24 cellular contexts compared by ENCODE assay signal in genomic region chr5:73344835-73345234, GRCh38.
"Had no signal": no experiment of that assay in that cellular context is flagged by ENCODE, and none has a peak within 500 bp of the region (broad histone marks: within the 10 kb centered on the region; RNA-seq: fewer than 3 reads in every experiment).

No MANE protein-coding gene starts in this region.

- DNase-seq: effector memory CD4-positive, alpha-beta T cell; esophagus squamous epithelium; foreskin melanocyte; heart left ventricle; hippocampal formation; left colon; left ventricle myocardium superior; mesenchymal stem cell; midbrain; naive B cell; nephron progenitor cell; psoas muscle; retina; right lobe of liver; spleen; stimulated activated CD4-positive, alpha-beta T cell treated with anti-CD3 and anti-CD28 coated beads, Interleukin-15, amount 100 ng/mL, for 24 hours; stimulated activated CD4-positive, alpha-beta T cell treated with anti-CD3 and anti-CD28 coated beads, Interleukin-1b, Interleukin-23, amount 100 ng/mL, for 48 hours; stimulated activated CD4-positive, alpha-beta T cell treated with anti-CD3 and anti-CD28 coated beads, Interleukin-4, amount 100 ng/mL, for 24 hours; tibial artery; upper lobe of left lung; uterus had no signal

- H3K4me1 ChIP-seq: esophagus squamous epithelium, heart left ventricle, psoas muscle, right lobe of liver, spleen, tibial artery, upper lobe of left lung, uterus had no signal

- H3K36me3 ChIP-seq: esophagus squamous epithelium, heart left ventricle, right lobe of liver, spleen, tibial artery, upper lobe of left lung, uterus had no signal

- H3K27me3 ChIP-seq: right lobe of liver, uterus had no signal

- H3K4me3 ChIP-seq: esophagus squamous epithelium, heart left ventricle, lung, psoas muscle, right lobe of liver, spleen, tibial artery, upper lobe of left lung, uterus had no signal

- H3K27ac ChIP-seq: esophagus squamous epithelium, heart left ventricle, psoas muscle, right lobe of liver, spleen, tibial artery, upper lobe of left lung, uterus had no signal

- ATAC-seq: heart left ventricle; left colon; left ventricle myocardium superior; psoas muscle; right lobe of liver; stimulated activated memory B cell treated with anti-CD40 and anti-IgM and Interleukin-4, amounts not matched to agents 10 μg/mL and 1 μg/mL and 100 μg/mL, for 72 hours had no signal

- H3K9me3 ChIP-seq: uterus had no signal

- FAIRE-seq: endometrium had no signal
